ENCODE assay signal across 2 cellular contexts in the genomic region with DNA sequence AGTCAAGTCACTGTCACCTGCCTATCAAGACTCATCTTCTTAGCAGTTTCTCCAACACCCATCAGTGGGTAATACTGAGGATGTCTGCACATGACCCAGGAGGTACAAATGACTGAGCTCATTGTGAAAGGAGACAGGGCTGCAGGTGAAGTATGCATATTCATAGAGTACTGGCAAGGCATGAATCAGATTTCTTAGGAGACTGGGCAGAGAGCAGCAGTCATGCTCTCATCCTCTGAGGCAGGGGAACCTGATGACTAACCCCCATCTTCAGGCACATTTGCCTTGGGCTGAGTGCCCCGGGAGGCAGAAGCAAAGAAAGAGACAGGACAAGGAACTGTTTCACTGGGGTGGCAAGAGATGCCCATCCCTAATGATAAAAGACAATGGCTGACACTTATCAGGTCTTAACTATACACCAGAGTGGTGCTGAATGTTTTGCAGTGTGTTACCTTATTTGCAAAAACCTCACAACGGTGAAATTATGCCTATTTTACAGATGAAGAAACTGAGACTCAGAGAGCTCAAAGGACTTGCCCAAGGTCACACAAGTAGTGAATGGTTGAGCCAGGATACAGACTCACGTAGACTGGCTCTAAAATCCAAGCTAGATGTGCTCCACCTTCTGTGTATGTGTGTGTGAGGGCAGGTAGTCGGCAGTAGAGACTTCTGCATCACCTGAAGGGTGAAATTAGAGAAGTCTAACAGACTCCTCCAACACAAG.
A peak's percentile ranks its signal among the peaks of the same experiment; 100 is the strongest.
TF ChIP-seq lines count a peak whose summit lies in the region.

No MANE protein-coding gene starts in this region.

TF ChIP-seq in IMR-90, 13 proteins besides CTCF, POLR2A, EP300 and RAD21:
- no peak for TF ChIP-seq FOS (IDR thresholded peaks at IDR 0.05; ENCODE audit: low read depth, low read length)
- TF ChIP-seq, protein P1, sequence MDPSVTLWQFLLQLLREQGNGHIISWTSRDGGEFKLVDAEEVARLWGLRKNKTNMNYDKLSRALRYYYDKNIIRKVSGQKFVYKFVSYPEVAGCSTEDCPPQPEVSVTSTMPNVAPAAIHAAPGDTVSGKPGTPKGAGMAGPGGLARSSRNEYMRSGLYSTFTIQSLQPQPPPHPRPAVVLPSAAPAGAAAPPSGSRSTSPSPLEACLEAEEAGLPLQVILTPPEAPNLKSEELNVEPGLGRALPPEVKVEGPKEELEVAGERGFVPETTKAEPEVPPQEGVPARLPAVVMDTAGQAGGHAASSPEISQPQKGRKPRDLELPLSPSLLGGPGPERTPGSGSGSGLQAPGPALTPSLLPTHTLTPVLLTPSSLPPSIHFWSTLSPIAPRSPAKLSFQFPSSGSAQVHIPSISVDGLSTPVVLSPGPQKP (IDR thresholded peaks at IDR 0.05; ENCODE audit: borderline replicate concordance, low read depth, low read length) = no peak
- TF ChIP-seq MAZ (IDR thresholded peaks at IDR 0.05; ENCODE audit: borderline replicate concordance, low read depth, low read length) = no peak
- no peak for TF ChIP-seq RCOR1 (IDR thresholded peaks at IDR 0.05; ENCODE audit: insufficient replicate concordance, low read length)
- TF ChIP-seq MAFK (IDR thresholded peaks at IDR 0.05; ENCODE audit: low read depth, low read length) = no peak
- TF ChIP-seq MXI1 (IDR thresholded peaks at IDR 0.05; ENCODE audit: borderline replicate concordance, low read depth, low read length) = no peak
- TF ChIP-seq CEBPB (IDR thresholded peaks at IDR 0.05; ENCODE audit: low read depth, low read length) = no peak
- TF ChIP-seq, protein P2, sequence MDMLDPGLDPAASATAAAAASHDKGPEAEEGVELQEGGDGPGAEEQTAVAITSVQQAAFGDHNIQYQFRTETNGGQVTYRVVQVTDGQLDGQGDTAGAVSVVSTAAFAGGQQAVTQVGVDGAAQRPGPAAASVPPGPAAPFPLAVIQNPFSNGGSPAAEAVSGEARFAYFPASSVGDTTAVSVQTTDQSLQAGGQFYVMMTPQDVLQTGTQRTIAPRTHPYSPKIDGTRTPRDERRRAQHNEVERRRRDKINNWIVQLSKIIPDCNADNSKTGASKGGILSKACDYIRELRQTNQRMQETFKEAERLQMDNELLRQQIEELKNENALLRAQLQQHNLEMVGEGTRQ (IDR thresholded peaks at IDR 0.05; ENCODE audit: low read depth, low read length) = no peak
- TF ChIP-seq RFX5 (IDR thresholded peaks at IDR 0.05; ENCODE audit: low read depth, low read length) = no peak
- no peak for TF ChIP-seq BHLHE40 (IDR thresholded peaks at IDR 0.05; ENCODE audit: low read depth, low read length)
- TF ChIP-seq NFE2L2 (IDR thresholded peaks at IDR 0.05; ENCODE audit: low read depth, low read length) = no peak
- no peak for TF ChIP-seq SMC3 (IDR thresholded peaks at IDR 0.05; ENCODE audit: low read depth, low read length)
- no peak for TF ChIP-seq CHD1 (IDR thresholded peaks at IDR 0.05; ENCODE audit: low read depth, low read length)

TF ChIP-seq in K562, 482 proteins besides CTCF, POLR2A, EP300 and RAD21:
- TF ChIP-seq, protein P3, sequence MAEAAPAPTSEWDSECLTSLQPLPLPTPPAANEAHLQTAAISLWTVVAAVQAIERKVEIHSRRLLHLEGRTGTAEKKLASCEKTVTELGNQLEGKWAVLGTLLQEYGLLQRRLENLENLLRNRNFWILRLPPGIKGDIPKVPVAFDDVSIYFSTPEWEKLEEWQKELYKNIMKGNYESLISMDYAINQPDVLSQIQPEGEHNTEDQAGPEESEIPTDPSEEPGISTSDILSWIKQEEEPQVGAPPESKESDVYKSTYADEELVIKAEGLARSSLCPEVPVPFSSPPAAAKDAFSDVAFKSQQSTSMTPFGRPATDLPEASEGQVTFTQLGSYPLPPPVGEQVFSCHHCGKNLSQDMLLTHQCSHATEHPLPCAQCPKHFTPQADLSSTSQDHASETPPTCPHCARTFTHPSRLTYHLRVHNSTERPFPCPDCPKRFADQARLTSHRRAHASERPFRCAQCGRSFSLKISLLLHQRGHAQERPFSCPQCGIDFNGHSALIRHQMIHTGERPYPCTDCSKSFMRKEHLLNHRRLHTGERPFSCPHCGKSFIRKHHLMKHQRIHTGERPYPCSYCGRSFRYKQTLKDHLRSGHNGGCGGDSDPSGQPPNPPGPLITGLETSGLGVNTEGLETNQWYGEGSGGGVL (CRISPR knock-in tag; IDR thresholded peaks at IDR 0.05) = no peak
- TF ChIP-seq BCOR (IDR thresholded peaks at IDR 0.05) = peak; percentile 69
- TF ChIP-seq KDM1A (IDR thresholded peaks at IDR 0.05) = peak in 1 of 2 experiments; percentile 29; a peak in 2 of 4 replicates
- peak; percentile 76 for TF ChIP-seq ESRRA (IDR thresholded peaks at IDR 0.05; ENCODE audit: borderline replicate concordance, low read depth)
- TF ChIP-seq ARHGAP35 (IDR thresholded peaks at IDR 0.05; ENCODE audit: partially characterized antibody) = no peak
- peak; percentile 67 for TF ChIP-seq RBM25 (IDR thresholded peaks at IDR 0.05; ENCODE audit: low read depth, low read length, severe bottlenecking)
TF ChIP-seq in K562: peak in this region for 4.
